Comparison of ENCODE assay signal across 22 cellular contexts in the genomic region with DNA sequence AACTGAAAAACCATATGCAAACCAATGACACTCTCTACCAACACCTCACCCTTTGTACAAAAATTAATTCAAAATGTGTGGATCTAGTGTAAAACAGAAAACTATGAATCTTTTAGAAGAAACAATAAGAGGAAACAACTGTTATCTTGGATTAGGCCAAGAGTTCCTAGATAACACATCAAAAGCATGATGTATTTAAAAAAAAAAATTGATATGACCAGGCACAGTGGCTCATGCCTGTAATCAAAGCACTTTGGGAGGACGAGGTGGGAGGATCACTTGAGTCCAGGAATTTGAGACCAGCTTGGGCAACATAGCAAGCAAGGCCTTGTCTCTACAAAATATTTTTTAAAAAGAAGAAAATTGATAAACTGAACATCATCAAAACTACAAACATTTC.
"Had no signal": no experiment of that assay in that cellular context is flagged by ENCODE, and none has a peak within 500 bp of the region (broad histone marks: within the 10 kb centered on the region; RNA-seq: fewer than 3 reads in every experiment).

No MANE protein-coding gene starts in this region.

- H3K9me3 Mint-ChIP-seq: stimulated activated memory B cell treated with anti-CD40 and anti-IgM and Interleukin-4, amounts not matched to agents 10 μg/mL and 1 μg/mL and 100 μg/mL, for 72 hours had no signal

- H3K27ac Mint-ChIP-seq: naive thymus-derived CD4-positive, alpha-beta T cell; stimulated activated memory B cell treated with anti-CD40 and anti-IgM and Interleukin-4, amounts not matched to agents 10 μg/mL and 1 μg/mL and 100 μg/mL, for 72 hours had no signal

- DNase-seq: effector memory CD4-positive, alpha-beta T cell; gastrocnemius medialis; heart left ventricle; kidney; mesendoderm; midbrain; naive thymus-derived CD4-positive, alpha-beta T cell; right cardiac atrium; spleen; stimulated activated CD4-positive, alpha-beta T cell treated with anti-CD3 and anti-CD28 coated beads, Interleukin-4, amount 100 ng/mL, for 4 hours; stimulated activated naive CD8-positive, alpha-beta T cell treated with anti-CD3 and anti-CD28 coated beads, Interleukin-15, Interleukin-2, amounts not matched to agents 100 U/mL and 50 U/mL, for 24 hours; substantia nigra; testis; tibial artery; upper lobe of left lung had no signal

- H3K36me3 ChIP-seq: gastrocnemius medialis, prostate gland, tibial artery, upper lobe of left lung had no signal

- H3K27ac ChIP-seq: coronary artery, gastrocnemius medialis, hepatocyte, prostate gland, skin epidermis, testis, tibial artery, upper lobe of left lung had no signal

- H3K27me3 Mint-ChIP-seq: naive thymus-derived CD4-positive, alpha-beta T cell; stimulated activated memory B cell treated with anti-CD40 and anti-IgM and Interleukin-4, amounts not matched to agents 10 μg/mL and 1 μg/mL and 100 μg/mL, for 72 hours had no signal

- ATAC-seq: gastrocnemius medialis; heart left ventricle; left lobe of liver; naive thymus-derived CD4-positive, alpha-beta T cell; right cardiac atrium; stimulated activated memory B cell treated with anti-CD40 and anti-IgM and Interleukin-4, amounts not matched to agents 10 μg/mL and 1 μg/mL and 100 μg/mL, for 72 hours; stimulated activated naive CD8-positive, alpha-beta T cell treated with anti-CD3 and anti-CD28 coated beads, Interleukin-15, Interleukin-2, amounts not matched to agents 100 U/mL and 50 U/mL, for 24 hours had no signal

- H3K27me3 ChIP-seq: gastrocnemius medialis, heart left ventricle, hepatocyte, spleen, testis, tibial artery, upper lobe of left lung had no signal

- H3K4me3 Mint-ChIP-seq: naive thymus-derived CD4-positive, alpha-beta T cell; neural crest cell; stimulated activated memory B cell treated with anti-CD40 and anti-IgM and Interleukin-4, amounts not matched to agents 10 μg/mL and 1 μg/mL and 100 μg/mL, for 72 hours had no signal

- H3K9me3 ChIP-seq: gastrocnemius medialis, prostate gland, testis, tibial artery, upper lobe of left lung had no signal

- H3K4me3 ChIP-seq: coronary artery, gastrocnemius medialis, heart left ventricle, hepatocyte, prostate gland, skin epidermis, spleen, testis, tibial artery, upper lobe of left lung had no signal

- H3K4me1 ChIP-seq: prostate gland, testis, tibial artery had no signal
